ENCODE assay signal across 21 cellular contexts in genomic region chr6:63269470-63269869, GRCh38. TPM values are rescaled to one million over a fixed set of nuclear protein-coding genes. Genes with fewer than 3 reads are reported as not detected.
A peak's percentile ranks its signal among the peaks of the same experiment; 100 is the strongest.
DNase-seq lines count a peak whose midpoint lies in the region; ATAC-seq and TF ChIP-seq lines count a peak whose summit lies in the region.
"Had no signal": no experiment of that assay in that cellular context is flagged by ENCODE, and none has a peak within 500 bp of the region (broad histone marks: within the 10 kb centered on the region; RNA-seq: fewer than 3 reads in every experiment).

No MANE protein-coding gene starts in this region.

- no peak for DNase-seq in stomach
- DNase-seq in HPDE6-E6E7 (ENCODE audit: extremely low spot score), result no peak
- DNase-seq in posterior vena cava (ENCODE audit: low spot score), result no peak
- DNase-seq: ACHN; activated B cell treated with CpG ODN at 0.5 μM for 24 hours; activated naive CD4-positive, alpha-beta T cell treated with Interleukin-2 at 50 U/mL for 16 hours; dermis blood vessel endothelial cell; HCEC 1CT; left cardiac atrium; NCI-H187; NCI-H526 treated with DMSO at 0.1 percent for 48 hours; stimulated activated naive CD8-positive, alpha-beta T cell treated with anti-CD3 and anti-CD28 coated beads, Interleukin-15, amount 100 ng/mL, for 72 hours had no signal

- TF ChIP-seq CTCF in GM12872 (IDR thresholded peaks at IDR 0.05; ENCODE audit: insufficient read depth, low read depth, low read length), result peak; percentile 49
- no peak for TF ChIP-seq CTCF in stomach (IDR thresholded peaks at IDR 0.05)

- 55 to 78% (median 71%) methylated on average over 4 of the region's 4 CpGs for WGBS in stomach, 5 donors

- H3K4me3 ChIP-seq in stomach, result no peak overlapping the region

- intact Hi-C loops in stomach (cut with DNase I; ENCODE audit: low total_unique reads), result no loop called here
- intact Hi-C loops in posterior vena cava (cut with DNase I), result no loop called here

- no peaks in the 10 kb centered on the region for H3K27me3 ChIP-seq in stomach

- no peak for TF ChIP-seq EP300 in stomach (IDR thresholded peaks at IDR 0.05)

- no peaks in the 10 kb centered on the region for H3K36me3 ChIP-seq in stomach

- H3K9me3 ChIP-seq in stomach, result no peaks in the 10 kb centered on the region

- no peak for TF ChIP-seq POLR2A in stomach (IDR thresholded peaks at IDR 0.05)

- H3K4me1 ChIP-seq in stomach, result no peaks in the 10 kb centered on the region

- no peak overlapping the region for H3K27ac ChIP-seq in stomach

- peak; percentile 76 for ATAC-seq in GM19324 (IDR thresholded peaks at IDR 0.05; ENCODE audit: low FRiP score, unreplicated experiment)
- peak; percentile 44 for ATAC-seq in HG02588 (IDR thresholded peaks at IDR 0.05; ENCODE audit: unreplicated experiment)
- peak; percentile 70 for ATAC-seq in HG03354 (IDR thresholded peaks at IDR 0.05; ENCODE audit: poor library complexity, severe bottlenecking, unreplicated experiment)
- ATAC-seq in GM18873 (IDR thresholded peaks at IDR 0.05; ENCODE audit: low FRiP score, unreplicated experiment), result no peak
- ATAC-seq: left cardiac atrium; stimulated activated naive CD8-positive, alpha-beta T cell treated with anti-CD3 and anti-CD28 coated beads, Interleukin-15, amount 100 ng/mL, for 72 hours had no signal

RNA-seq across cellular contexts. Expression of gene LGSN, which starts 50.3 kb away (rescaled TPM):
- under 1 TPM in 1 of 5 donors, not detected in 4; 0.55 TPM for total RNA-seq in stomach
- polyA plus RNA-seq in stomach, result under 1 TPM in 2 of 3 donors, not detected in 1; 0.03 to 0.06 TPM
- not detected for total RNA-seq in posterior vena cava
- total RNA-seq: dermis blood vessel endothelial cell; G401; left cardiac atrium; omental fat pad; T-helper 1 cell treated with Interleukin-12 subunit alpha and Interleukin-12 subunit beta and Interleukin-4 antibody, amounts not matched to agents 30 ng/mL and 1 ng/mL, for 36 hours had no signal
- polyA plus RNA-seq: fibroblast of lung had no signal

RNA-seq across cellular contexts. Expression of gene FKBP1C, which starts 58.2 kb away (rescaled TPM):
- under 1 TPM in 1 of 5 donors, not detected in 4; 0.37 TPM for total RNA-seq in stomach
- polyA plus RNA-seq in stomach, result 1 to 10 TPM in 1 of 3 donors, under 1 TPM in 2; 0.19 to 1.7 (median 0.53) TPM
- total RNA-seq in posterior vena cava, result under 1 TPM in 1 of 2 donors, not detected in 1; 0.24 TPM
- total RNA-seq: activated B cell treated with CpG ODN at 0.5 μM for 24 hours had no signal
